Comparison of ENCODE assay signal across 13 cellular contexts in the genomic region with DNA sequence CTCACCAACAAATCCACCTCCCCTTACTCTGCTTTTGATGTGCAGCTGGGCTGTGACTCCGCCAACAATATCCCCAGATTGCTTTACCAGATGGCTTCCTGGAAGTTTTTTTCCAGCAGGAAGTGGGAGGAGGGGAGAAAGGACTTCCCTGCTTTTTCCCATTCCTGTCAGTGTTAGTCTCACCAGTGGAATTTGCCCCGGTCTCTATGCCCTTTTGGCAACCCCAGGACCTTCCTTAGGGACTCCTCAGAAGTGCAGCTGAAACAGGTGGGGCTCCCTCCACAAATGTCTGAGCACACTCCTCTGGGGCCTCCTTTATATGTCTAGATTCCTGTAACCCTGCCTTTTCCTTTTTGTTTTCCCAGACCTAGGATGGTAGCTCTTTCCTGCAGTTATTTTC.
DNase-seq lines count a peak whose midpoint lies in the region; ATAC-seq and TF ChIP-seq lines count a peak whose summit lies in the region.
"Had no signal": no experiment of that assay in that cellular context is flagged by ENCODE, and none has a peak within 500 bp of the region (broad histone marks: within the 10 kb centered on the region; RNA-seq: fewer than 3 reads in every experiment).

No MANE protein-coding gene starts in this region.

- H3K4me1 Mint-ChIP-seq in endothelial cell (ENCODE audit: unreplicated experiment) = peaks cover 4% of the 10 kb centered on the region
- H3K4me1 Mint-ChIP-seq: CD14-positive monocyte had no signal

- H3K27ac Mint-ChIP-seq in endothelial cell (ENCODE audit: unreplicated experiment) = peak overlapping the region; percentile 45
- H3K27ac Mint-ChIP-seq: CD14-positive monocyte; CD8-positive, alpha-beta T cell had no signal

- ATAC-seq in left ventricle myocardium superior = peak; percentile 54
- no peak for ATAC-seq in Right ventricle myocardium inferior
- ATAC-seq in HG03045 (IDR thresholded peaks at IDR 0.05; ENCODE audit: unreplicated experiment) = no peak
- ATAC-seq: A549; CD8-positive, alpha-beta T cell; HepG2 had no signal

- DNase-seq in left ventricle myocardium superior (no peak), Right ventricle myocardium inferior (ENCODE audit: missing footprints) (no peak), NCI-H69 (lab: John Stamatoyannopoulos, UW) (peak; percentile 7), endothelial cell (ENCODE audit: low spot score) (peak; percentile 5), SHP77 treated with DMSO at 0.1 percent for 48 hours (lab: John Stamatoyannopoulos, UW) (no peak), occipital lobe (lab: John Stamatoyannopoulos, UW) (no peak)
- DNase-seq: CD8-positive, alpha-beta T cell; COR-L47; GOT3 had no signal

- H3K9me3 Mint-ChIP-seq in endothelial cell (ENCODE audit: unreplicated experiment) = no peaks in the 10 kb centered on the region

- H3K4me3 Mint-ChIP-seq in endothelial cell (ENCODE audit: unreplicated experiment) = no peak overlapping the region
- H3K4me3 Mint-ChIP-seq: CD14-positive monocyte; CD8-positive, alpha-beta T cell had no signal

- intact Hi-C loops in left ventricle myocardium superior (cut with micrococcal nuclease) (no loop called here), Right ventricle myocardium inferior (cut with DNase I) (no loop called here)

- H3K27me3 Mint-ChIP-seq in endothelial cell (ENCODE audit: unreplicated experiment) = peaks cover 1% of the 10 kb centered on the region

- TF ChIP-seq CTCF in endothelial cell (IDR thresholded peaks at IDR 0.05; ENCODE audit: unreplicated experiment) = no peak

- no peaks in the 10 kb centered on the region for H3K36me3 Mint-ChIP-seq in endothelial cell (ENCODE audit: low read depth, unreplicated experiment)
- H3K36me3 Mint-ChIP-seq: CD14-positive monocyte; CD8-positive, alpha-beta T cell had no signal

Comparison
In these comparisons a context has a peak if more than half of its experiments do, and no peak if none do; other contexts are left out.
1. DNase-seq: peak in NCI-H69 (single experiment) and endothelial cell (single experiment); none in left ventricle myocardium superior (single experiment), Right ventricle myocardium inferior (single experiment), SHP77 treated with DMSO at 0.1 percent for 48 hours (single experiment) and occipital lobe (single experiment).